20 cellular contexts compared by ENCODE assay signal in genomic region chr21:21046063-21046462, GRCh38. TPM values are rescaled to one million over a fixed set of nuclear protein-coding genes. Genes with fewer than 3 reads are reported as not detected.
"Had no signal": no experiment of that assay in that cellular context is flagged by ENCODE, and none has a peak within 500 bp of the region (broad histone marks: within the 10 kb centered on the region; RNA-seq: fewer than 3 reads in every experiment).

No MANE protein-coding gene starts in this region.

- H3K27me3 Mint-ChIP-seq: brain; natural killer cell treated with Interleukin-12 subunit alpha and Interleukin-12 subunit beta and Interleukin-15 and Interleukin-18, amount 100 ng/mL, for 72 hours had no signal

- H3K4me3 ChIP-seq: lung, prostate gland, spleen, upper lobe of right lung had no signal

- H3K36me3 ChIP-seq: prostate gland, spleen, upper lobe of right lung had no signal

- H3K27ac ChIP-seq: foreskin keratinocyte, prostate gland, spleen, upper lobe of right lung had no signal

- H3K9me3 ChIP-seq: prostate gland, spleen, upper lobe of right lung had no signal

- H3K4me1 ChIP-seq: foreskin keratinocyte, prostate gland, spleen, upper lobe of right lung had no signal

- H3K36me3 Mint-ChIP-seq: brain; natural killer cell treated with Interleukin-12 subunit alpha and Interleukin-12 subunit beta and Interleukin-15 and Interleukin-18, amount 100 ng/mL, for 72 hours had no signal

- H3K4me3 Mint-ChIP-seq: activated CD8-positive, alpha-beta T cell treated with anti-CD3 and anti-CD28 coated beads, Interleukin-2, amount 10 ng/mL, durations not matched to agents 7 days and 5 days; activated T-helper 1 cell treated with anti-CD3 and anti-CD28 coated beads, Interleukin-12 subunit alpha, Interleukin-12 subunit beta, Interleukin-2, Interleukin-4 antibody, amounts not matched to agents 30 ng/mL and 10 ng/mL and 1 ng/mL, durations not matched to agents 14 hours and 24 hours and 36 hours; mesothelial cell of epicardium; natural killer cell treated with Interleukin-12 subunit alpha and Interleukin-12 subunit beta and Interleukin-15 and Interleukin-18, amount 100 ng/mL, for 72 hours had no signal

- H3K9me3 Mint-ChIP-seq: activated T-helper 1 cell treated with anti-CD3 and anti-CD28 coated beads, Interleukin-12 subunit alpha, Interleukin-12 subunit beta, Interleukin-2, Interleukin-4 antibody, amounts not matched to agents 30 ng/mL and 10 ng/mL and 1 ng/mL, durations not matched to agents 14 hours and 24 hours and 36 hours had no signal

- DNase-seq: activated CD4-positive, alpha-beta T cell treated with anti-CD3 and anti-CD28 coated beads, Interleukin-2, amount 50 U/mL, for 1 hour; activated CD4-positive, CD25-positive, alpha-beta regulatory T cell treated with anti-CD3 and anti-CD28 coated beads, Interleukin-2, amount 50 U/mL, for 72 hours; activated CD8-positive, alpha-beta T cell treated with anti-CD3 and anti-CD28 coated beads, Interleukin-2, amount 10 ng/mL, durations not matched to agents 7 days and 5 days; activated gamma-delta T cell; activated naive CD4-positive, alpha-beta T cell treated with anti-CD3 and anti-CD28 coated beads, Interleukin-2, amount 50 U/mL, for 16 hours; anterior cingulate cortex; foreskin keratinocyte; hippocampal formation; spleen; stimulated activated CD4-positive, alpha-beta T cell treated with anti-CD3 and anti-CD28 coated beads, Interleukin-4, amount 100 ng/mL, for 1 hour; stimulated activated naive CD4-positive, alpha-beta T cell; upper lobe of right lung had no signal

- ATAC-seq: activated CD8-positive, alpha-beta T cell treated with anti-CD3 and anti-CD28 coated beads, Interleukin-2, amount 10 ng/mL, durations not matched to agents 7 days and 5 days; foreskin keratinocyte; left lobe of liver; natural killer cell treated with Interleukin-12 subunit alpha and Interleukin-12 subunit beta and Interleukin-15 and Interleukin-18, amount 100 ng/mL, for 72 hours; upper lobe of right lung had no signal

- H3K27ac Mint-ChIP-seq: activated CD8-positive, alpha-beta T cell treated with anti-CD3 and anti-CD28 coated beads, Interleukin-2, amount 10 ng/mL, durations not matched to agents 7 days and 5 days; activated T-helper 1 cell treated with anti-CD3 and anti-CD28 coated beads, Interleukin-12 subunit alpha, Interleukin-12 subunit beta, Interleukin-2, Interleukin-4 antibody, amounts not matched to agents 30 ng/mL and 10 ng/mL and 1 ng/mL, durations not matched to agents 14 hours and 24 hours and 36 hours; mesothelial cell of epicardium; natural killer cell treated with Interleukin-12 subunit alpha and Interleukin-12 subunit beta and Interleukin-15 and Interleukin-18, amount 100 ng/mL, for 72 hours had no signal

- H3K27me3 ChIP-seq: foreskin keratinocyte, spleen, upper lobe of right lung had no signal

RNA-seq across cellular contexts. Expression of gene NCAM2, which starts 47.9 kb away (rescaled TPM):
- total RNA-seq: activated CD8-positive, alpha-beta T cell treated with anti-CD3 and anti-CD28 coated beads, Interleukin-2, amount 10 ng/mL, durations not matched to agents 7 days and 5 days; activated T-helper 1 cell treated with anti-CD3 and anti-CD28 coated beads, Interleukin-12 subunit alpha, Interleukin-12 subunit beta, Interleukin-2, Interleukin-4 antibody, amounts not matched to agents 30 ng/mL and 10 ng/mL and 1 ng/mL, durations not matched to agents 14 hours and 24 hours and 36 hours; epithelial cell of proximal tubule; foreskin keratinocyte; natural killer cell treated with Interleukin-12 subunit alpha and Interleukin-12 subunit beta and Interleukin-15 and Interleukin-18, amount 100 ng/mL, for 72 hours had no signal
- polyA plus RNA-seq: foreskin keratinocyte had no signal
